ENCODE assay signal across 8 cellular contexts in genomic region chr3:15805756-15806266, GRCh38. TPM values are rescaled to one million over a fixed set of nuclear protein-coding genes. Genes with fewer than 3 reads are reported as not detected.
A peak's percentile ranks its signal among the peaks of the same experiment; 100 is the strongest.
DNase-seq lines count a peak whose midpoint lies in the region; ATAC-seq and TF ChIP-seq lines count a peak whose summit lies in the region.

No MANE protein-coding gene starts in this region.

- no peaks in the 10 kb centered on the region for H4K20me1 ChIP-seq in hepatocyte (ENCODE audit: insufficient read depth, poor library complexity, severe bottlenecking)

- in situ Hi-C loops in Panc1 (cut with HindIII; ENCODE audit: low pct_unique_long_range_greater_than_20kb, low sequenced_read_pairs): no loop called here

- H3K9me3 ChIP-seq in Panc1 (ENCODE audit: control insufficient read depth, insufficient read depth, low read depth, low read length): no peaks in the 10 kb centered on the region
- H3K9me3 ChIP-seq in hepatocyte (ENCODE audit: low read depth): no peaks in the 10 kb centered on the region

- H2AFZ ChIP-seq in hepatocyte: no peak overlapping the region

- peaks cover 35% of the 10 kb centered on the region for H3K79me2 ChIP-seq in hepatocyte

- H3K27ac ChIP-seq in Panc1 (ENCODE audit: low read length) (peak overlapping the region; percentile 77), hepatocyte (no peak overlapping the region)

- no peak overlapping the region for H3K4me3 Mint-ChIP-seq in activated CD4-positive, alpha-beta T cell treated with anti-CD3 and anti-CD28 coated beads, Interleukin-2, amount 10 ng/mL, durations not matched to agents 24 days and 14 days
- H3K4me3 Mint-ChIP-seq in activated CD4-positive, alpha-beta T cell treated with anti-CD3 and anti-CD28 coated beads, Interleukin-2, amount 10 ng/mL, durations not matched to agents 7 days and 5 days: no peak overlapping the region
- no peak overlapping the region for H3K4me3 Mint-ChIP-seq in type B pancreatic cell

- no peak for TF ChIP-seq CTCF in Panc1 (IDR thresholded peaks at IDR 0.05)
- no peak for TF ChIP-seq CTCF in type B pancreatic cell (conservative IDR thresholded peaks at IDR 0.05)
- TF ChIP-seq CTCF in hepatocyte (IDR thresholded peaks at IDR 0.05; ENCODE audit: poor library complexity): no peak

- intact Hi-C loops in activated CD4-positive, alpha-beta T cell treated with anti-CD3 and anti-CD28 coated beads, Interleukin-2, amount 10 ng/mL, durations not matched to agents 24 days and 14 days (cut with micrococcal nuclease): loop anchor here (1.0 kb wide), 1 partner anchor 9 kb away; the partner anchor contains the start of gene ANKRD28
- intact Hi-C loops in Panc1 (cut with micrococcal nuclease; ENCODE audit: unreplicated experiment): no loop called here

- ATAC-seq in HG02938 (IDR thresholded peaks at IDR 0.05; ENCODE audit: unreplicated experiment) (peak; percentile 67), Panc1 (no peak; the same call in 1 of the 2 replicates)

- CTCF ChIA-PET in activated CD4-positive, alpha-beta T cell treated with anti-CD3 and anti-CD28 coated beads, Interleukin-2, amount 10 ng/mL, durations not matched to agents 7 days and 5 days (lab: Charles Lee): interaction anchor here (0.6 to 1.3 kb wide), 3 partner anchors 9 to 27 kb away, joined by 4 to 7 read pairs (median 4); no protein-coding TSS in a partner anchor
- CTCF ChIA-PET in Panc1 (lab: Charles Lee): no interaction called here

- H3K4me1 ChIP-seq in Panc1 (ENCODE audit: control insufficient read depth, insufficient read depth, low read length): peaks cover 20% of the 10 kb centered on the region
- H3K4me1 ChIP-seq in hepatocyte (ENCODE audit: insufficient read depth): peaks cover 6% of the 10 kb centered on the region

- H3K27me3 ChIP-seq in Panc1 (ENCODE audit: control insufficient read depth, insufficient read depth, low read length): no peaks in the 10 kb centered on the region
- no peaks in the 10 kb centered on the region for H3K27me3 ChIP-seq in hepatocyte

- no peak for DNase-seq in activated CD4-positive, alpha-beta T cell treated with anti-CD3 and anti-CD28 coated beads, Interleukin-2, amount 10 ng/mL, durations not matched to agents 24 days and 14 days
- no peak for DNase-seq in activated CD4-positive, alpha-beta T cell treated with anti-CD3 and anti-CD28 coated beads, Interleukin-2, amount 10 ng/mL, durations not matched to agents 7 days and 5 days
- no peak for DNase-seq in Panc1 (ENCODE audit: low read depth, low spot score)
- peak; percentile 93 for DNase-seq in glomerular endothelial cell (ENCODE audit: extremely low read depth, low read depth, low spot score)
- DNase-seq in type B pancreatic cell (ENCODE audit: extremely low spot score, unreplicated experiment): no peak
- DNase-seq in hepatocyte (ENCODE audit: low spot score): no peak
- DNase-seq in UCSD-AML1 (lab: John Stamatoyannopoulos, UW; ENCODE audit: unreplicated experiment): no peak

- H3K9me3 Mint-ChIP-seq in activated CD4-positive, alpha-beta T cell treated with anti-CD3 and anti-CD28 coated beads, Interleukin-2, amount 10 ng/mL, durations not matched to agents 24 days and 14 days: peaks cover 16% of the 10 kb centered on the region
- peaks cover 8% of the 10 kb centered on the region for H3K9me3 Mint-ChIP-seq in activated CD4-positive, alpha-beta T cell treated with anti-CD3 and anti-CD28 coated beads, Interleukin-2, amount 10 ng/mL, durations not matched to agents 7 days and 5 days
- H3K9me3 Mint-ChIP-seq in type B pancreatic cell: no peaks in the 10 kb centered on the region

- peak overlapping the region; percentile 76 for H3K27ac Mint-ChIP-seq in activated CD4-positive, alpha-beta T cell treated with anti-CD3 and anti-CD28 coated beads, Interleukin-2, amount 10 ng/mL, durations not matched to agents 24 days and 14 days
- H3K27ac Mint-ChIP-seq in activated CD4-positive, alpha-beta T cell treated with anti-CD3 and anti-CD28 coated beads, Interleukin-2, amount 10 ng/mL, durations not matched to agents 7 days and 5 days: no peak overlapping the region
- H3K27ac Mint-ChIP-seq in type B pancreatic cell: no peak overlapping the region

- peaks cover 30% of the 10 kb centered on the region for H3K36me3 Mint-ChIP-seq in activated CD4-positive, alpha-beta T cell treated with anti-CD3 and anti-CD28 coated beads, Interleukin-2, amount 10 ng/mL, durations not matched to agents 24 days and 14 days (ENCODE audit: low read depth)
- H3K36me3 Mint-ChIP-seq in activated CD4-positive, alpha-beta T cell treated with anti-CD3 and anti-CD28 coated beads, Interleukin-2, amount 10 ng/mL, durations not matched to agents 7 days and 5 days (ENCODE audit: low read depth): peaks cover 23% of the 10 kb centered on the region
- peaks cover 17% of the 10 kb centered on the region for H3K36me3 Mint-ChIP-seq in type B pancreatic cell

- H3K27me3 Mint-ChIP-seq in activated CD4-positive, alpha-beta T cell treated with anti-CD3 and anti-CD28 coated beads, Interleukin-2, amount 10 ng/mL, durations not matched to agents 24 days and 14 days: no peaks in the 10 kb centered on the region
- no peaks in the 10 kb centered on the region for H3K27me3 Mint-ChIP-seq in activated CD4-positive, alpha-beta T cell treated with anti-CD3 and anti-CD28 coated beads, Interleukin-2, amount 10 ng/mL, durations not matched to agents 7 days and 5 days
- H3K27me3 Mint-ChIP-seq in type B pancreatic cell: no peaks in the 10 kb centered on the region

- POLR2A ChIA-PET in activated CD4-positive, alpha-beta T cell treated with anti-CD3 and anti-CD28 coated beads, Interleukin-2, amount 10 ng/mL, durations not matched to agents 7 days and 5 days (lab: Charles Lee): no interaction called here
- POLR2A ChIA-PET in Panc1 (lab: Charles Lee): interaction anchor here (0.6 to 0.8 kb wide), 2 partner anchors 7 to 9 kb away, joined by 3 to 4 read pairs; no protein-coding TSS in a partner anchor

- H3K36me3 ChIP-seq in Panc1 (ENCODE audit: control insufficient read depth, insufficient read depth, low read length) (no peaks in the 10 kb centered on the region), hepatocyte (replicated peaks; ENCODE audit: insufficient read depth, low read depth) (no peaks in the 10 kb centered on the region)

- no TSS peak for BruUV-seq in Panc1 (replicated peaks; lab: Mats Ljungman, UMichigan)

- H3K4me2 ChIP-seq in hepatocyte: no peak overlapping the region

- H3K4me1 Mint-ChIP-seq in activated CD4-positive, alpha-beta T cell treated with anti-CD3 and anti-CD28 coated beads, Interleukin-2, amount 10 ng/mL, durations not matched to agents 24 days and 14 days: peaks cover 64% of the 10 kb centered on the region
- peaks cover 58% of the 10 kb centered on the region for H3K4me1 Mint-ChIP-seq in activated CD4-positive, alpha-beta T cell treated with anti-CD3 and anti-CD28 coated beads, Interleukin-2, amount 10 ng/mL, durations not matched to agents 7 days and 5 days
- peaks cover 15% of the 10 kb centered on the region for H3K4me1 Mint-ChIP-seq in type B pancreatic cell (ENCODE audit: unreplicated experiment)

- no peak overlapping the region for H3K4me3 ChIP-seq in Panc1 (ENCODE audit: low read depth in 2 of 2, low read length in 2 of 2)
- no peak overlapping the region for H3K4me3 ChIP-seq in hepatocyte

- no peaks in the 10 kb centered on the region for H3K9me2 ChIP-seq in hepatocyte (replicated peaks; ENCODE audit: insufficient read depth)

- WGBS in hepatocyte (ENCODE audit: low lambda C conversion rate, missing lambda C conversion rate): 77% methylated on average over 7 of the region's 7 CpGs

RNA-seq across cellular contexts. Expression of gene ANKRD28, which starts 8.0 kb away (rescaled TPM):
- total RNA-seq in activated CD4-positive, alpha-beta T cell treated with anti-CD3 and anti-CD28 coated beads, Interleukin-2, amount 10 ng/mL, durations not matched to agents 24 days and 14 days: 38.1 and 38.7 TPM in 2 replicates
- 10 to 100 TPM; 33.9 to 39.0 TPM for total RNA-seq in activated CD4-positive, alpha-beta T cell treated with anti-CD3 and anti-CD28 coated beads, Interleukin-2, amount 10 ng/mL, durations not matched to agents 7 days and 5 days
- total RNA-seq in Panc1 (2021; ENCODE audit: unreplicated experiment): 89.3 TPM
- 35.0 TPM for polyA plus RNA-seq in Panc1 (2012; ENCODE audit: insufficient read length)
- total RNA-seq in glomerular endothelial cell: 44.0 and 45.9 TPM in 2 replicates
- total RNA-seq in type B pancreatic cell (ENCODE audit: low replicate concordance): 32.1 and 44.3 TPM in 2 replicates
- total RNA-seq in hepatocyte: 34.5 and 40.6 TPM in 2 replicates
- polyA plus RNA-seq in hepatocyte: 12.3 and 17.8 TPM in 2 replicates
